8 cellular contexts compared by ENCODE assay signal in genomic region chr2:231717281-231718180, GRCh38. TPM values are rescaled to one million over a fixed set of nuclear protein-coding genes. Genes with fewer than 3 reads are reported as not detected.
A peak's percentile ranks its signal among the peaks of the same experiment; 100 is the strongest.
DNase-seq lines count a peak whose midpoint lies in the region; ATAC-seq lines count a peak whose summit lies in the region.

No MANE protein-coding gene starts in this region.

- H3K9ac ChIP-seq in iPS-15b (ENCODE audit: low read depth, low read length): peak overlapping the region; percentile 47

- peaks cover 9% of the 10 kb centered on the region for H3K4me1 ChIP-seq in iPS-15b (ENCODE audit: control insufficient read depth, insufficient read depth, low read length)

- no peaks in the 10 kb centered on the region for H3K9me3 ChIP-seq in iPS-15b (ENCODE audit: control insufficient read depth, insufficient read depth, low read length)

- no peaks in the 10 kb centered on the region for H3K9me3 Mint-ChIP-seq in activated CD4-positive, alpha-beta T cell treated with anti-CD3 and anti-CD28 coated beads, Interleukin-2, amount 10 ng/mL, durations not matched to agents 24 days and 14 days

- H3K36me3 ChIP-seq in iPS-15b (ENCODE audit: control insufficient read depth, insufficient read depth, low read length): peaks cover under 1% of the 10 kb centered on the region

- intact Hi-C loops in activated CD4-positive, alpha-beta T cell treated with anti-CD3 and anti-CD28 coated beads, Interleukin-2, amount 10 ng/mL, durations not matched to agents 24 days and 14 days (cut with micrococcal nuclease): no loop called here

- no peaks in the 10 kb centered on the region for H3K27me3 ChIP-seq in iPS-15b (ENCODE audit: control insufficient read depth, insufficient read depth, low read length)

- H3K4me1 Mint-ChIP-seq in activated CD4-positive, alpha-beta T cell treated with anti-CD3 and anti-CD28 coated beads, Interleukin-2, amount 10 ng/mL, durations not matched to agents 24 days and 14 days: peaks cover 11% of the 10 kb centered on the region

- peaks cover 14% of the 10 kb centered on the region for H3K36me3 Mint-ChIP-seq in activated CD4-positive, alpha-beta T cell treated with anti-CD3 and anti-CD28 coated beads, Interleukin-2, amount 10 ng/mL, durations not matched to agents 24 days and 14 days (ENCODE audit: low read depth)

- H3K4me3 Mint-ChIP-seq in activated CD4-positive, alpha-beta T cell treated with anti-CD3 and anti-CD28 coated beads, Interleukin-2, amount 10 ng/mL, durations not matched to agents 24 days and 14 days: no peak overlapping the region

- peak; percentile 72 for DNase-seq in activated CD4-positive, alpha-beta T cell treated with anti-CD3 and anti-CD28 coated beads, Interleukin-2, amount 10 ng/mL, durations not matched to agents 24 days and 14 days
- no peak for DNase-seq in activated CD4-positive, alpha-beta T cell treated with anti-CD3 and anti-CD28 coated beads, Interleukin-2, amount 50 U/mL, for 1 hour
- peak; percentile 74 to 81 for DNase-seq in SHP77 (lab: John Stamatoyannopoulos, UW)
- no peak for DNase-seq in medulla oblongata (ENCODE audit: extremely low spot score)
- DNase-seq in OCI-M2 (lab: John Stamatoyannopoulos, UW; ENCODE audit: unreplicated experiment): no peak
- DNase-seq in retina: no peak

- peak overlapping the region; percentile 3 for H3K4me3 ChIP-seq in iPS-15b (ENCODE audit: low read depth, low read length)

- peak; percentile 36 for ATAC-seq in HG02938 (IDR thresholded peaks at IDR 0.05; ENCODE audit: unreplicated experiment)

- no peak overlapping the region for H3K27ac Mint-ChIP-seq in activated CD4-positive, alpha-beta T cell treated with anti-CD3 and anti-CD28 coated beads, Interleukin-2, amount 10 ng/mL, durations not matched to agents 24 days and 14 days

- H3K27me3 Mint-ChIP-seq in activated CD4-positive, alpha-beta T cell treated with anti-CD3 and anti-CD28 coated beads, Interleukin-2, amount 10 ng/mL, durations not matched to agents 24 days and 14 days: no peaks in the 10 kb centered on the region

RNA-seq across cellular contexts. Expression of gene PTMA, which starts 9.2 kb away (rescaled TPM):
- total RNA-seq in activated CD4-positive, alpha-beta T cell treated with anti-CD3 and anti-CD28 coated beads, Interleukin-2, amount 10 ng/mL, durations not matched to agents 24 days and 14 days: 2,376 and 2,379 TPM in 2 replicates

Comparison
In these comparisons a context has a peak if more than half of its experiments do, and no peak if none do; other contexts are left out.
1. DNase-seq: peak in activated CD4-positive, alpha-beta T cell treated with anti-CD3 and anti-CD28 coated beads, Interleukin-2, amount 10 ng/mL, durations not matched to agents 24 days and 14 days (single experiment) and SHP77 (2 of 2); none in activated CD4-positive, alpha-beta T cell treated with anti-CD3 and anti-CD28 coated beads, Interleukin-2, amount 50 U/mL, for 1 hour (single experiment), medulla oblongata (single experiment), OCI-M2 (single experiment) and retina (single experiment).